Comparison of ENCODE assay signal across 8 cellular contexts in genomic region chr9:115944166-115944948, GRCh38.
DNase-seq lines count a peak whose midpoint lies in the region; ATAC-seq and TF ChIP-seq lines count a peak whose summit lies in the region.

No MANE protein-coding gene starts in this region.

- H3K27ac ChIP-seq in BLaER1 treated with 17β-estradiol and CSF1 and Interleukin-3, amounts not matched to agents 10 nM and 100 nM: peak overlapping the region in 8 of 11 experiments; percentile 15 to 37 (median 27); a peak in 8 of 22 replicates

- peak; percentile 73 for DNase-seq in NCI-H69 (lab: John Stamatoyannopoulos, UW)
- DNase-seq in fibroblast of pulmonary artery (ENCODE audit: low read depth): peak; percentile 100
- DNase-seq in non-pigmented ciliary epithelial cell (ENCODE audit: low read depth): peak; percentile 99

- no peak for ATAC-seq in HG02885 (IDR thresholded peaks at IDR 0.05; ENCODE audit: poor library complexity, unreplicated experiment)
- no peak for ATAC-seq in HG03039 (IDR thresholded peaks at IDR 0.05; ENCODE audit: unreplicated experiment)
- no peak for ATAC-seq in GM19351 (IDR thresholded peaks at IDR 0.05; ENCODE audit: unreplicated experiment)
- ATAC-seq in GM21786 (IDR thresholded peaks at IDR 0.05; ENCODE audit: unreplicated experiment): no peak

- no peak overlapping the region for H3K4me3 ChIP-seq in BLaER1 treated with 17β-estradiol and CSF1 and Interleukin-3, amounts not matched to agents 10 nM and 100 nM
- no peak overlapping the region for H3K4me3 ChIP-seq in fibroblast of pulmonary artery (replicated peaks; ENCODE audit: low read depth, low read length)

- H4K20me1 ChIP-seq in BLaER1 treated with 17β-estradiol and CSF1 and Interleukin-3, amounts not matched to agents 10 nM and 100 nM: no peaks in the 10 kb centered on the region

- no peak overlapping the region for H3K9ac ChIP-seq in BLaER1 treated with 17β-estradiol and CSF1 and Interleukin-3, amounts not matched to agents 10 nM and 100 nM

- no peaks in the 10 kb centered on the region for H3K27me3 ChIP-seq in BLaER1 treated with 17β-estradiol and CSF1 and Interleukin-3, amounts not matched to agents 10 nM and 100 nM

- peak overlapping the region in 4 of 11 experiments; percentile 5 to 43 (median 21); a peak in 4 of 22 replicates for H3K4me2 ChIP-seq in BLaER1 treated with 17β-estradiol and CSF1 and Interleukin-3, amounts not matched to agents 10 nM and 100 nM

- TF ChIP-seq CTCF in fibroblast of pulmonary artery (IDR thresholded peaks at IDR 0.05; ENCODE audit: low read length, missing control alignments): no peak

- H3K36me3 ChIP-seq in BLaER1 treated with 17β-estradiol and CSF1 and Interleukin-3, amounts not matched to agents 10 nM and 100 nM: no peaks in the 10 kb centered on the region

- peaks cover 0 to 34% (median 0%) of the 10 kb centered on the region in 10 experiments; a peak in 5 of 20 replicates for H3K4me1 ChIP-seq in BLaER1 treated with 17β-estradiol and CSF1 and Interleukin-3, amounts not matched to agents 10 nM and 100 nM

- no peaks in the 10 kb centered on the region for H3K9me3 ChIP-seq in BLaER1 treated with 17β-estradiol and CSF1 and Interleukin-3, amounts not matched to agents 10 nM and 100 nM (replicated peaks in 1 of 11)
